In the genomic region with DNA sequence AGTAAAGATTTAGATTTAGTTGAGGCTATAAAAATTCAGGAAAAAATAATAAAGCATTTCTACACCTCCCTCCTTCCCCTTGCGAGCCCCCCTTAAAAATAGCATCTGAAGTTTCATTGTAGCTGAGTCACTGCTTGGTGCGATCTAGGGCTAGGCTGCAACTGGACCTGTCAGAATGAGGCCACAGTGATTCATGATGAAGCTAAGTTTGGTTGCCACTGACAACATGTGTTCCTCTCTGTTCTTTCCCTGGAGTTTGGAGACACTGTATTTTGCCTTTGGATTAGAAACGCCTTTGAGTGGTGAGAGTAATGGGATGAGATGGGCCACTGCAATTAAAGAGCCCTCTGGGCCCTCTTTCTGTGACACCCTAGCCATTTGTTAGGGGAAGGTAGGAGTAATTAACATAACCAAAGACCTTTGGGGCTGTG, we compare ENCODE assay signal across 10 cellular contexts.
DNase-seq lines count a peak whose midpoint lies in the region; TF ChIP-seq lines count a peak whose summit lies in the region.
"Had no signal": no experiment of that assay in that cellular context is flagged by ENCODE, and none has a peak within 500 bp of the region (broad histone marks: within the 10 kb centered on the region; RNA-seq: fewer than 3 reads in every experiment).

No MANE protein-coding gene starts in this region.

- peak; percentile 81 for DNase-seq in AG08396 (ENCODE audit: low spot score)
- DNase-seq in M059J (ENCODE audit: low read depth) = peak; percentile 96
- DNase-seq in myocyte (ENCODE audit: low read depth) = peak; percentile 92
- no peak for DNase-seq in GM19240 (ENCODE audit: insufficient read length, low spot score)
- DNase-seq in prostate gland (ENCODE audit: low spot score) = no peak
- DNase-seq in Peyer's patch = no peak
- no peak for DNase-seq in activated CD4-positive, alpha-beta T cell treated with anti-CD3 and anti-CD28 coated beads, Interleukin-2, amount 10 ng/mL, durations not matched to agents 7 days and 5 days

- intact Hi-C loops in dendritic cell treated with granulocyte-macrophage colony-stimulating factor and Interleukin-4, amounts not matched to agents 40 ng/mL and 50 ng/mL, for 4 days (cut with micrococcal nuclease) = loop anchor here (10.0 kb wide), 1 partner anchor 322 kb away; no protein-coding TSS in a partner anchor
- intact Hi-C loops in prostate gland (cut with DNase I) = loop anchor here (2.0 kb wide), 1 partner anchor 92 kb away; no protein-coding TSS in a partner anchor

- H3K27me3 Mint-ChIP-seq in dendritic cell treated with granulocyte-macrophage colony-stimulating factor and Interleukin-4, amounts not matched to agents 40 ng/mL and 50 ng/mL, for 4 days = no peaks in the 10 kb centered on the region
- H3K27me3 Mint-ChIP-seq in activated CD4-positive, alpha-beta T cell treated with anti-CD3 and anti-CD28 coated beads, Interleukin-2, amount 10 ng/mL, durations not matched to agents 7 days and 5 days = no peaks in the 10 kb centered on the region
- H3K27me3 Mint-ChIP-seq: central memory CD8-positive, alpha-beta T cell had no signal

- peak overlapping the region; percentile 91 for H3K27ac Mint-ChIP-seq in dendritic cell treated with granulocyte-macrophage colony-stimulating factor and Interleukin-4, amounts not matched to agents 40 ng/mL and 50 ng/mL, for 4 days
- H3K27ac Mint-ChIP-seq in activated CD4-positive, alpha-beta T cell treated with anti-CD3 and anti-CD28 coated beads, Interleukin-2, amount 10 ng/mL, durations not matched to agents 7 days and 5 days = no peak overlapping the region

- no peak for TF ChIP-seq CTCF in prostate gland (IDR thresholded peaks at IDR 0.05)
- no peak for TF ChIP-seq CTCF in Peyer's patch (IDR thresholded peaks at IDR 0.05)

- no peaks in the 10 kb centered on the region for H3K9me3 Mint-ChIP-seq in dendritic cell treated with granulocyte-macrophage colony-stimulating factor and Interleukin-4, amounts not matched to agents 40 ng/mL and 50 ng/mL, for 4 days
- H3K9me3 Mint-ChIP-seq in activated CD4-positive, alpha-beta T cell treated with anti-CD3 and anti-CD28 coated beads, Interleukin-2, amount 10 ng/mL, durations not matched to agents 7 days and 5 days = peaks cover 8% of the 10 kb centered on the region
- H3K9me3 Mint-ChIP-seq: central memory CD8-positive, alpha-beta T cell had no signal

- H3K9me3 ChIP-seq in prostate gland (no peaks in the 10 kb centered on the region), Peyer's patch (no peaks in the 10 kb centered on the region)
- H3K9me3 ChIP-seq: SJCRH30 had no signal

- H3K4me3 ChIP-seq in prostate gland (no peak overlapping the region), Peyer's patch (no peak overlapping the region)
- H3K4me3 ChIP-seq: SJCRH30 had no signal

- no peaks in the 10 kb centered on the region for H3K4me1 ChIP-seq in prostate gland (replicated peaks)
- no peaks in the 10 kb centered on the region for H3K4me1 ChIP-seq in Peyer's patch

- CTCF ChIA-PET in activated CD4-positive, alpha-beta T cell treated with anti-CD3 and anti-CD28 coated beads, Interleukin-2, amount 10 ng/mL, durations not matched to agents 7 days and 5 days (lab: Charles Lee) = no interaction called here

- TF ChIP-seq POLR2A in prostate gland (IDR thresholded peaks at IDR 0.05) = no peak
- TF ChIP-seq POLR2A in Peyer's patch (IDR thresholded peaks at IDR 0.05) = no peak

- no peaks in the 10 kb centered on the region for H3K36me3 ChIP-seq in prostate gland
- H3K36me3 ChIP-seq in Peyer's patch = no peaks in the 10 kb centered on the region
- H3K36me3 ChIP-seq: SJCRH30 had no signal

- H3K4me3 Mint-ChIP-seq in dendritic cell treated with granulocyte-macrophage colony-stimulating factor and Interleukin-4, amounts not matched to agents 40 ng/mL and 50 ng/mL, for 4 days = no peak overlapping the region
- H3K4me3 Mint-ChIP-seq in activated CD4-positive, alpha-beta T cell treated with anti-CD3 and anti-CD28 coated beads, Interleukin-2, amount 10 ng/mL, durations not matched to agents 7 days and 5 days = no peak overlapping the region
- H3K4me3 Mint-ChIP-seq: central memory CD8-positive, alpha-beta T cell had no signal

- peaks cover 42% of the 10 kb centered on the region for H3K4me1 Mint-ChIP-seq in dendritic cell treated with granulocyte-macrophage colony-stimulating factor and Interleukin-4, amounts not matched to agents 40 ng/mL and 50 ng/mL, for 4 days (ENCODE audit: low read depth)
- peaks cover 44% of the 10 kb centered on the region for H3K4me1 Mint-ChIP-seq in activated CD4-positive, alpha-beta T cell treated with anti-CD3 and anti-CD28 coated beads, Interleukin-2, amount 10 ng/mL, durations not matched to agents 7 days and 5 days

- POLR2A ChIA-PET in activated CD4-positive, alpha-beta T cell treated with anti-CD3 and anti-CD28 coated beads, Interleukin-2, amount 10 ng/mL, durations not matched to agents 7 days and 5 days (lab: Charles Lee) = no interaction called here

- peaks cover 13% of the 10 kb centered on the region for H3K36me3 Mint-ChIP-seq in dendritic cell treated with granulocyte-macrophage colony-stimulating factor and Interleukin-4, amounts not matched to agents 40 ng/mL and 50 ng/mL, for 4 days (ENCODE audit: low read depth)
- peaks cover 10% of the 10 kb centered on the region for H3K36me3 Mint-ChIP-seq in activated CD4-positive, alpha-beta T cell treated with anti-CD3 and anti-CD28 coated beads, Interleukin-2, amount 10 ng/mL, durations not matched to agents 7 days and 5 days (ENCODE audit: low read depth)

- WGBS in prostate gland = 68% methylated on average over 3 of the region's 3 CpGs

- no peaks in the 10 kb centered on the region for H3K27me3 ChIP-seq in prostate gland (replicated peaks; ENCODE audit: insufficient read depth)
- H3K27me3 ChIP-seq in Peyer's patch = no peaks in the 10 kb centered on the region
- H3K27me3 ChIP-seq: SJCRH30 had no signal

- H3K27ac ChIP-seq in prostate gland = peak overlapping the region in 1 of 2 donors; percentile 20
- H3K27ac ChIP-seq in Peyer's patch = no peak overlapping the region
- H3K27ac ChIP-seq: SJCRH30 had no signal

Comparison
In these comparisons a context has a peak if more than half of its experiments do, and no peak if none do; other contexts are left out.
1. DNase-seq: peak in AG08396 (single experiment), M059J (single experiment) and myocyte (single experiment); none in GM19240 (single experiment), prostate gland (single experiment), Peyer's patch (0 of 3) and activated CD4-positive, alpha-beta T cell treated with anti-CD3 and anti-CD28 coated beads, Interleukin-2, amount 10 ng/mL, durations not matched to agents 7 days and 5 days (single experiment).